Comparison of ENCODE assay signal across 1 cellular context in genomic region chr14:89241265-89241664, GRCh38.
TF ChIP-seq lines count a peak whose summit lies in the region.

No MANE protein-coding gene starts in this region.

TF ChIP-seq in WTC11, 78 proteins besides CTCF, POLR2A, EP300 and RAD21 (continued from another document):
- TF ChIP-seq ZNF512 (CRISPR knock-in tag; IDR thresholded peaks at IDR 0.05; ENCODE audit: borderline replicate concordance) (no peak), IRF1 (CRISPR knock-in tag; IDR thresholded peaks at IDR 0.05) (no peak), USF1 (CRISPR knock-in tag; IDR thresholded peaks at IDR 0.05) (no peak), CDX4 (CRISPR knock-in tag; IDR thresholded peaks at IDR 0.05; ENCODE audit: borderline replicate concordance) (no peak)
TF ChIP-seq in WTC11: peak in this region for 0.
